8 cellular contexts compared by ENCODE assay signal in the genomic region with DNA sequence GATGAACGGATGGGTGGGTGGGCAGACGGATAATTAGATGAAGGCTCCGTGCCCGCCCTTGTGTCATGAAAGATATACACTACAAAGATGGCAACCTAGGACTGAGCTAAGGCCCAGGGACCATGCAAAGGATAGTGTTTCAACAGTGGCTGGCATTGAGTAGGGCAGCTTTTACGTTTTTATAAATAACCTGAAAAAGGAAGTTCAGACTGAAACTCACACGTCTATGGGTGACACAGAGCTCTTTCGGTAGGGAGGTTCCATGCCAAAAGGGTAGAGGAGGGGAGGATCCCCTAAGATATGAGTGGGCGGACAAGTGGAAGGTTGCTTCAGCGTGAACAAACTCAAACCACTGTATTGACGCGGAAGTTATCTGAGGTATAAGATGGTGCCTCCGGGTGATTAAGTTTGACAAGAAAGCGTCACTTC.
DNase-seq lines count a peak whose midpoint lies in the region; ATAC-seq and TF ChIP-seq lines count a peak whose summit lies in the region.

No MANE protein-coding gene starts in this region.

- ATAC-seq in DND-41 (ENCODE audit: insufficient read depth, low read depth) (no peak), GM21526 (IDR thresholded peaks at IDR 0.05; ENCODE audit: low FRiP score, unreplicated experiment) (peak; percentile 77)
- peak; percentile 70 to 71 for ATAC-seq in activated T-cell treated with anti-CD3 and anti-CD28 coated beads, Interleukin-2, amount 50 U/mL, for 72 hours (replicated peaks in 1 of 2)

- H2AFZ ChIP-seq in DND-41 (ENCODE audit: low read depth, low read length) = no peak overlapping the region

- TF ChIP-seq CTCF in DND-41 (IDR thresholded peaks at IDR 0.05; ENCODE audit: borderline replicate concordance, extremely low read depth, low read length, poor library complexity, severe bottlenecking) (no peak), dorsolateral prefrontal cortex (IDR thresholded peaks at IDR 0.05 in 54 of 56, conservative IDR thresholded peaks at IDR 0.05 in 2 of 56; ENCODE audit: low read depth in 1 of 56, partially characterized antibody in 56 of 56) (no peak)

- H3K27me3 ChIP-seq in DND-41 (ENCODE audit: insufficient read depth, low read length, poor library complexity) = no peaks in the 10 kb centered on the region
- H3K27me3 ChIP-seq in dorsolateral prefrontal cortex = no peaks in the 10 kb centered on the region

- peaks cover 25% of the 10 kb centered on the region for H3K36me3 ChIP-seq in DND-41 (ENCODE audit: insufficient read depth, low read length)
- H3K36me3 ChIP-seq in KOPT-K1 (ENCODE audit: insufficient read depth, low read length) = peaks cover 10% of the 10 kb centered on the region; the same call in 1 of the 2 replicates

- H3K4me3 ChIP-seq in DND-41 (ENCODE audit: low read depth in 1 of 2, low read length in 2 of 2) = no peak overlapping the region
- H3K4me3 ChIP-seq in dorsolateral prefrontal cortex = no peak overlapping the region

- H3K9ac ChIP-seq in DND-41 (ENCODE audit: low read depth, low read length) = no peak overlapping the region

- peak overlapping the region; percentile 93 for H3K27ac Mint-ChIP-seq in activated T-cell treated with anti-CD3 and anti-CD28 coated beads, Interleukin-2, amount 50 U/mL, for 72 hours

- H3K9me3 Mint-ChIP-seq in activated T-cell treated with anti-CD3 and anti-CD28 coated beads, Interleukin-2, amount 50 U/mL, for 72 hours = no peaks in the 10 kb centered on the region

- peaks cover 0 to 2% of the 10 kb centered on the region in 2 donors for H3K36me3 Mint-ChIP-seq in activated T-cell treated with anti-CD3 and anti-CD28 coated beads, Interleukin-2, amount 50 U/mL, for 72 hours (ENCODE audit: insufficient read depth in 2 of 2)

- peak overlapping the region; percentile 68 to 89 for H3K4me3 Mint-ChIP-seq in activated T-cell treated with anti-CD3 and anti-CD28 coated beads, Interleukin-2, amount 50 U/mL, for 72 hours

- H3K27me3 Mint-ChIP-seq in activated T-cell treated with anti-CD3 and anti-CD28 coated beads, Interleukin-2, amount 50 U/mL, for 72 hours (ENCODE audit: low read depth) = peaks cover 33% of the 10 kb centered on the region

- no peak overlapping the region for H3K4me2 ChIP-seq in DND-41 (ENCODE audit: insufficient read depth, low read length)

- no peaks in the 10 kb centered on the region for H4K20me1 ChIP-seq in DND-41 (ENCODE audit: insufficient read depth, low read length)

- no peak for DNase-seq in DND-41
- DNase-seq in activated T-cell treated with anti-CD3 and anti-CD28 coated beads, Interleukin-2, amount 50 U/mL, for 72 hours = peak; percentile 77 to 85
- peak; percentile 53 to 67 (median 66) for DNase-seq in stimulated activated CD4-positive, alpha-beta T cell treated with anti-CD3 and anti-CD28 coated beads, TNF-alpha, amount 100 ng/mL, for 48 hours (ENCODE audit: low read depth in 3 of 3)
- no peak for DNase-seq in NCI-H82 treated with DMSO at 0.1 percent for 48 hours (lab: John Stamatoyannopoulos, UW; ENCODE audit: unreplicated experiment)
- no peak for DNase-seq in NCI-H2081 treated with DMSO at 0.1 percent for 48 hours (lab: John Stamatoyannopoulos, UW)
- DNase-seq in dorsolateral prefrontal cortex = no peak

- H3K79me2 ChIP-seq in DND-41 (ENCODE audit: insufficient read depth, low read length) = peaks cover 93% of the 10 kb centered on the region

- no peaks in the 10 kb centered on the region for H3K9me3 ChIP-seq in DND-41 (ENCODE audit: insufficient read depth, low read length, severe bottlenecking)
- H3K9me3 ChIP-seq in KOPT-K1 (ENCODE audit: insufficient read depth, low read length, poor library complexity, severe bottlenecking) = no peaks in the 10 kb centered on the region

- intact Hi-C loops in dorsolateral prefrontal cortex (cut with DNase I) = no loop called here

- H3K4me1 ChIP-seq in DND-41 (ENCODE audit: insufficient read depth, low read length) = peaks cover 67% of the 10 kb centered on the region

- H3K27ac ChIP-seq in DND-41 (ENCODE audit: low read length) (peak overlapping the region; percentile 97), KOPT-K1 (ENCODE audit: low read depth, low read length, poor library complexity, severe bottlenecking) (peak overlapping the region; percentile 99), dorsolateral prefrontal cortex (peak overlapping the region in 2 of 59 donors; percentile 23 to 49)

- peaks cover 14% of the 10 kb centered on the region for H3K4me1 Mint-ChIP-seq in activated T-cell treated with anti-CD3 and anti-CD28 coated beads, Interleukin-2, amount 50 U/mL, for 72 hours (ENCODE audit: low read depth)

Comparison
In these comparisons a context has a peak if more than half of its experiments do, and no peak if none do; other contexts are left out.
1. DNase-seq: peak in activated T-cell treated with anti-CD3 and anti-CD28 coated beads, Interleukin-2, amount 50 U/mL, for 72 hours (2 of 2) and stimulated activated CD4-positive, alpha-beta T cell treated with anti-CD3 and anti-CD28 coated beads, TNF-alpha, amount 100 ng/mL, for 48 hours (3 of 3); none in DND-41 (single experiment), NCI-H82 treated with DMSO at 0.1 percent for 48 hours (single experiment), NCI-H2081 treated with DMSO at 0.1 percent for 48 hours (single experiment) and dorsolateral prefrontal cortex (0 of 10).